ENCODE assay signal across 8 cellular contexts in genomic region chr5:112930082-112930344, GRCh38. TPM values are rescaled to one million over a fixed set of nuclear protein-coding genes. Genes with fewer than 3 reads are reported as not detected.
DNase-seq lines count a peak whose midpoint lies in the region; ATAC-seq and TF ChIP-seq lines count a peak whose summit lies in the region.

No MANE protein-coding gene starts in this region.

- peak; percentile 51 for ATAC-seq in GM21447 (IDR thresholded peaks at IDR 0.05; ENCODE audit: unreplicated experiment)
- ATAC-seq in HG03558 (IDR thresholded peaks at IDR 0.05; ENCODE audit: extremely low read depth, unreplicated experiment) = peak; percentile 38

- H3K4me3 Mint-ChIP-seq in activated naive CD8-positive, alpha-beta T cell treated with anti-CD3 and anti-CD28 coated beads for 36 hours = no peak overlapping the region

- H3K4me1 Mint-ChIP-seq in activated naive CD8-positive, alpha-beta T cell treated with anti-CD3 and anti-CD28 coated beads for 36 hours = peaks cover 36% of the 10 kb centered on the region

- peak; percentile 37 for DNase-seq in GM13976 (ENCODE audit: low spot score)
- DNase-seq in activated naive CD8-positive, alpha-beta T cell treated with anti-CD3 and anti-CD28 coated beads for 36 hours = no peak
- DNase-seq in GM10266 (ENCODE audit: extremely low spot score) = no peak
- DNase-seq in amniotic stem cell (lab: John Stamatoyannopoulos, UW) = no peak
- no peak for DNase-seq in stimulated activated CD4-positive, alpha-beta T cell treated with anti-CD3 and anti-CD28 coated beads, Interleukin-12 subunit alpha, Interleukin-12 subunit beta, amount 100 ng/mL, for 4 hours
- DNase-seq in effector CD8-positive, alpha-beta T cell (lab: John Stamatoyannopoulos, UW) = no peak

- no peaks in the 10 kb centered on the region for H3K36me3 Mint-ChIP-seq in activated naive CD8-positive, alpha-beta T cell treated with anti-CD3 and anti-CD28 coated beads for 36 hours

- TF ChIP-seq CTCF in GM13976 (IDR thresholded peaks at IDR 0.05; ENCODE audit: borderline replicate concordance, control extremely low read depth, extremely low read depth, insufficient read depth, missing control alignments) (no peak), GM10266 (IDR thresholded peaks at IDR 0.05; ENCODE audit: control insufficient read depth, insufficient read depth, low read depth, missing control alignments) (no peak)

- no peaks in the 10 kb centered on the region for H3K27me3 Mint-ChIP-seq in activated naive CD8-positive, alpha-beta T cell treated with anti-CD3 and anti-CD28 coated beads for 36 hours

- H3K27ac Mint-ChIP-seq in activated naive CD8-positive, alpha-beta T cell treated with anti-CD3 and anti-CD28 coated beads for 36 hours = peak overlapping the region; percentile 12

- peaks cover 2% of the 10 kb centered on the region for H3K9me3 Mint-ChIP-seq in activated naive CD8-positive, alpha-beta T cell treated with anti-CD3 and anti-CD28 coated beads for 36 hours

- in situ Hi-C loops in GM13976 (cut with MboI; ENCODE audit: low sequenced_read_pairs, unreplicated experiment) = no loop called here

RNA-seq across cellular contexts. Expression of gene REEP5, which starts 8.0 kb away (rescaled TPM):
- 10 to 100 TPM; 40.0 to 45.3 TPM for total RNA-seq in activated naive CD8-positive, alpha-beta T cell treated with anti-CD3 and anti-CD28 coated beads for 36 hours

RNA-seq across cellular contexts. Expression of gene DCP2, which starts 46.6 kb away (rescaled TPM):
- total RNA-seq in activated naive CD8-positive, alpha-beta T cell treated with anti-CD3 and anti-CD28 coated beads for 36 hours = 10 to 100 TPM; 78.0 to 78.7 TPM
